9 cellular contexts compared by ENCODE assay signal in the genomic region with DNA sequence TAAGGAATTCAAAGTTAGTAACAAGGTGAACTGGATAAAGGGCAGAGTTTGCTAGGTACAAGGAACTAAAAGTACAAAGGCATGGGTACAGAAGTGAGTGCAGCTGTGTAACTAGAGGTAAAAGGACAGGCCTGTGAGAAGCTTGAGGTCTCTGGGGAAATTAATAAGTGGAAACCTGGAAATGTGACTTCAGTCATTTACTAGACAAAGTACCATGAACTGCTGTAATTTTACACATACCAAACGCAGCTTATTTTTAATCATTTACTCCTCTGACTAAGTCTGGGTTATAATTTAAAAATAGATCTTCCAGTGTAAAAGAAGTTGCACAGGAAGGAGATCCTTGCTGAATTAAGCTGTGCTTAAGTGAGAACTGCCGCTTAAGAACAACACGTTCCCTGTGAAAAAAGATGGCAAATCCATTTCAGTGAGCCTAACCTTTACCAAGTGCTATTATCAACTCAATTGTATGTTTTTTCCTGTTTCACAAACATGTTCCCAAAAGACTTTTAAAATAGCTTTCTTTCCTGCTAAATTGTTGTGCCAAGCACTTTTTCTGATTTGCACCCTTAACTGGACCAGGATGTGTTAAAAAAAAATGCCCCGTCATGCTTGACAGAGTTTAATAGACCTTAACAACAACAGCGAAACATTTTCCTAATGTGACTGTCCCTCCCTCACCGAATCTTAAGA. TPM values are rescaled to one million over a fixed set of nuclear protein-coding genes. Genes with fewer than 3 reads are reported as not detected.
DNase-seq lines count a peak whose midpoint lies in the region; ATAC-seq, FAIRE-seq and TF ChIP-seq lines count a peak whose summit lies in the region.
"Had no signal": no experiment of that assay in that cellular context is flagged by ENCODE, and none has a peak within 500 bp of the region (broad histone marks: within the 10 kb centered on the region; RNA-seq: fewer than 3 reads in every experiment).

No MANE protein-coding gene starts in this region.

- no peak overlapping the region for H4K5ac ChIP-seq in H1 (ENCODE audit: insufficient read length, low read depth, low read length)

- H3K36me3 ChIP-seq in H1 (ENCODE audit: control insufficient read depth in 2 of 4, insufficient read depth in 4 of 4, low read length in 3 of 4) = no peaks in the 10 kb centered on the region; a peak in 1 of 8 replicates

- H2BK12ac ChIP-seq in H1 (ENCODE audit: low read depth, low read length) = no peak overlapping the region

- H3K27ac ChIP-seq in H1 (ENCODE audit: low read depth, low read length) = no peak overlapping the region

- FAIRE-seq in H1 (lab: Jason Lieb, UNC) = no peak

- H4K20me1 ChIP-seq in H1 (replicated peaks in 1 of 2; ENCODE audit: control insufficient read depth in 1 of 2, insufficient read depth in 2 of 2, low read length in 2 of 2) = no peaks in the 10 kb centered on the region

- intact Hi-C loops in left colon (cut with DNase I, micrococcal nuclease) = no loop called here

- H2AFZ ChIP-seq in H1 (ENCODE audit: low read length) = 0 out of 2 replicates have a peak overlapping the region, but pooled peaks have one; percentile 37

- 89% methylated on average over 6 of the region's 6 CpGs; no CpG with 5 or more reads in 1 of the 2 experiments for WGBS in H1 (ENCODE audit: extremely low coverage in 1 of 2, insufficient coverage in 1 of 2, insufficient read length in 1 of 2, insufficient replicate concordance in 2 of 2, low coverage in 1 of 2, low lambda C conversion rate in 2 of 2, missing lambda C conversion rate in 1 of 2), 2 experiments

- no peak overlapping the region for H3K9ac ChIP-seq in H1 (replicated peaks in 1 of 4; ENCODE audit: extremely low read depth in 1 of 4, low read depth in 3 of 4, low read length in 3 of 4)

- H3K23ac ChIP-seq in H1 (ENCODE audit: insufficient read length) = no peak overlapping the region

- no peaks in the 10 kb centered on the region for H3K9me3 ChIP-seq in H1 (ENCODE audit: insufficient read depth in 2 of 2, low read depth in 1 of 2, low read length in 1 of 2)

- no peak for TF ChIP-seq RAD21 in H1 (IDR thresholded peaks at IDR 0.05 in 1 of 2, conservative IDR thresholded peaks at IDR 0.05 in 1 of 2; ENCODE audit: low read depth in 2 of 2, low read length in 2 of 2)

- ATAC-seq in HG02981 (IDR thresholded peaks at IDR 0.05; ENCODE audit: unreplicated experiment) = peak; percentile 78
- ATAC-seq in left colon = no peak

- H3K18ac ChIP-seq in H1 (ENCODE audit: extremely low read depth, low read length) = no peak overlapping the region

- DNase-seq in AG10803 (ENCODE audit: low read depth) = peak; percentile 17
- DNase-seq in H1 (ENCODE audit: low read depth in 1 of 2, low spot score in 2 of 2) = no peak
- DNase-seq in myocyte (ENCODE audit: low read depth) = peak; percentile 55
- DNase-seq in activated CD4-positive, alpha-beta T cell treated with anti-CD3 and anti-CD28 coated beads for 1 hour = no peak
- no peak for DNase-seq in GM10248 (ENCODE audit: extremely low spot score)
- no peak for DNase-seq in NCI-H226
- DNase-seq in left colon = no peak
- DNase-seq: NCI-H187 treated with DMSO at 0.1 percent for 48 hours had no signal

- no peak overlapping the region for H2BK5ac ChIP-seq in H1 (ENCODE audit: low read depth, low read length)

- H3K56ac ChIP-seq in H1 (replicated peaks; ENCODE audit: insufficient read length, low read depth, low read length) = no peak overlapping the region

- no peak overlapping the region for H3K14ac ChIP-seq in H1 (ENCODE audit: insufficient read length)

- H4K8ac ChIP-seq in H1 (ENCODE audit: extremely low read depth, insufficient read depth, low read length) = no peak overlapping the region

- H3K4me3 ChIP-seq in AG10803 (ENCODE audit: low read length) = no peak overlapping the region
- H3K4me3 ChIP-seq in H1 (ENCODE audit: extremely low read depth in 1 of 4, insufficient read depth in 2 of 4, low read depth in 3 of 4, low read length in 4 of 4) = no peak overlapping the region

- TF ChIP-seq POLR2A in H1 (IDR thresholded peaks at IDR 0.05; ENCODE audit: control extremely low read depth in 1 of 2, low read depth in 2 of 2, low read length in 2 of 2) = no peak

- no peaks in the 10 kb centered on the region; the same call in 1 of the 2 replicates for H3K23me2 ChIP-seq in H1 (ENCODE audit: low read depth, low read length)

- H2BK20ac ChIP-seq in H1 (ENCODE audit: low read length) = no peak overlapping the region

- no peak overlapping the region for H2AK5ac ChIP-seq in H1 (ENCODE audit: low read depth, low read length)

- no peak for TF ChIP-seq EP300 in H1 (IDR thresholded peaks at IDR 0.05; ENCODE audit: borderline replicate concordance in 1 of 2, low read depth in 2 of 2, low read length in 2 of 2)

- H4K91ac ChIP-seq in H1 (replicated peaks; ENCODE audit: insufficient read length, low read length) = no peak overlapping the region

- H3K27me3 ChIP-seq in H1 (replicated peaks in 1 of 4; ENCODE audit: control insufficient read depth in 3 of 4, extremely low read depth in 1 of 4, insufficient read depth in 3 of 4, low read length in 3 of 4) = no peaks in the 10 kb centered on the region

- POLR2A ChIA-PET in H1 (lab: Charles Lee; ENCODE audit: partially characterized antibody) (no interaction called here), GM10248 (lab: Yijun Ruan, JAX) (no interaction called here)

- no peak overlapping the region for H2BK120ac ChIP-seq in H1 (replicated peaks; ENCODE audit: low read depth, low read length)

- no peak overlapping the region for H2BK15ac ChIP-seq in H1 (ENCODE audit: low read length)

- CTCF ChIA-PET in H1 (lab: Charles Lee; ENCODE audit: partially characterized antibody) (interaction anchor here (1.3 kb wide), 1 partner anchor 541 kb away, joined by 5 read pairs; no protein-coding TSS in a partner anchor), GM10248 (lab: Yijun Ruan, JAX) (interaction anchor here (0.9 to 1.8 kb wide), 2 partner anchors 10 to 13 kb away, joined by 5 read pairs; no protein-coding TSS in a partner anchor)

- TF ChIP-seq CTCF in AG10803 (conservative IDR thresholded peaks at IDR 0.05; ENCODE audit: low read length) (no peak), H1 (IDR thresholded peaks at IDR 0.05; ENCODE audit: control extremely low read depth in 1 of 3, insufficient read depth in 1 of 3, low read depth in 1 of 3, low read length in 3 of 3) (no peak), GM10248 (IDR thresholded peaks at IDR 0.05; ENCODE audit: control extremely low read depth, extremely low read depth, low read depth, missing control alignments) (no peak)

- no peak overlapping the region for H3K4ac ChIP-seq in H1 (replicated peaks; ENCODE audit: insufficient read length, low read depth, low read length)

- no peaks in the 10 kb centered on the region for H3K79me2 ChIP-seq in H1 (ENCODE audit: control insufficient read depth in 1 of 2, insufficient read depth in 2 of 2, low read length in 2 of 2)

- H3K4me1 ChIP-seq in H1 (replicated peaks in 1 of 4; ENCODE audit: control insufficient read depth in 3 of 4, insufficient read depth in 4 of 4, low read length in 3 of 4) = peaks cover 0 to 8% (median 5%) of the 10 kb centered on the region in 4 experiments; a peak in 3 of 7 replicates

- no peaks in the 10 kb centered on the region for H3K79me1 ChIP-seq in H1 (ENCODE audit: low read depth, low read length)

- no peak overlapping the region for H3K4me2 ChIP-seq in H1 (ENCODE audit: insufficient read depth in 1 of 2, low read depth in 2 of 2, low read length in 2 of 2)

TF ChIP-seq in H1, 55 proteins besides CTCF, POLR2A, EP300 and RAD21:
- peak; percentile 29 for TF ChIP-seq MAFK (IDR thresholded peaks at IDR 0.05; ENCODE audit: low read depth, low read length)
- no peak for TF ChIP-seq POU5F1 (IDR thresholded peaks at IDR 0.05; ENCODE audit: low read depth, low read length)
- peak; percentile 56 for TF ChIP-seq BACH1 (IDR thresholded peaks at IDR 0.05; ENCODE audit: low read length)
TF ChIP-seq in H1: peak in this region for 2.

RNA-seq across cellular contexts. Expression of a gene that starts 44.3 kb away (rescaled TPM):
- 3.0 and 4.5 TPM in 2 replicates for total RNA-seq in H1 (2021; fragmentation: NEBNext Ultra II Directional; extraction: Animal tissue kit (Norgen Biotek cat#: 25700))
- 1.9 and 2.4 TPM in 2 replicates for polyA plus RNA-seq in H1 (2011; rRNA removed)
- 1.5 TPM for polyA plus RNA-seq in H1 (2011; cell fraction: cytosol; rRNA removed)
- polyA plus RNA-seq in H1 (2011; cell fraction: nucleus; rRNA removed) = 1.7 TPM
- 0.82 to 2.2 TPM (median 1.4 TPM) in 4 replicates for polyA plus RNA-seq in H1 (2012, experiment 1 of 2)
- 0.24 TPM for polyA plus RNA-seq in H1 (2012, experiment 2 of 2)
- 2.3 TPM for polyA plus RNA-seq in H1 (2013, experiment 1 of 2)
- polyA plus RNA-seq in H1 (2013, experiment 2 of 2) = 2.7 TPM
- 8.9 and 11.5 TPM in 2 replicates for polyA minus RNA-seq in H1 (2011; rRNA and poly(A)+ RNA removed)
- polyA minus RNA-seq in H1 (2011; cell fraction: cytosol; rRNA and poly(A)+ RNA removed) = 2.6 TPM
- 13.6 TPM for polyA minus RNA-seq in H1 (2011; cell fraction: nucleus; rRNA and poly(A)+ RNA removed)
- total RNA-seq in myocyte (10.3 and 12.8 TPM in 2 replicates), left colon (1 to 10 TPM; 4.1 to 8.3 TPM)
- 2.0 TPM for polyA plus RNA-seq in myocyte (2012)

Comparison
In these comparisons a context has a peak if more than half of its experiments do, and no peak if none do; other contexts are left out.
1. DNase-seq: peak in AG10803 (single experiment) and myocyte (single experiment); none in H1 (0 of 2), activated CD4-positive, alpha-beta T cell treated with anti-CD3 and anti-CD28 coated beads for 1 hour (single experiment), GM10248 (single experiment), NCI-H226 (single experiment) and left colon (0 of 2).